ENCODE assay signal across 22 cellular contexts in genomic region chr17:56675876-56676660, GRCh38.
A peak's percentile ranks its signal among the peaks of the same experiment; 100 is the strongest.
DNase-seq lines count a peak whose midpoint lies in the region; ATAC-seq, FAIRE-seq and TF ChIP-seq lines count a peak whose summit lies in the region.
"Had no signal": no experiment of that assay in that cellular context is flagged by ENCODE, and none has a peak within 500 bp of the region (broad histone marks: within the 10 kb centered on the region; RNA-seq: fewer than 3 reads in every experiment).

No MANE protein-coding gene starts in this region.

- DNase-seq in A549 (ENCODE audit: low read depth in 1 of 2, low spot score in 1 of 2): no peak
- DNase-seq in NB4 (ENCODE audit: low read depth): peak; percentile 50
- no peak for DNase-seq in effector memory CD8-positive, alpha-beta T cell
- no peak for DNase-seq in NCI-H345 treated with DMSO at 0.1 percent for 48 hours (lab: John Stamatoyannopoulos, UW; ENCODE audit: unreplicated experiment)
- no peak for DNase-seq in activated T-helper 1 cell treated with anti-CD3 and anti-CD28 coated beads, Interleukin-12 subunit alpha, Interleukin-12 subunit beta, Interleukin-2, Interleukin-4 antibody, amounts not matched to agents 30 ng/mL and 10 ng/mL and 1 ng/mL, durations not matched to agents 14 hours and 24 hours and 36 hours (ENCODE audit: low spot score)
- DNase-seq: Calu3; CD4-positive, alpha-beta memory T cell; DMS79; KG1; NCI-H1105; NCI-H1694 treated with DMSO at 0.1 percent for 48 hours; NCI-H2107; NCI-H2227 treated with DMSO at 0.1 percent for 48 hours; NCI-H526 treated with DMSO at 0.1 percent for 48 hours; NK-92 treated with Interleukin-12 subunit alpha and Interleukin-12 subunit beta, amount 100 ng/mL, for 24 hours; SIG-M5 had no signal

- H3K9me3 ChIP-seq in A549: no peaks in the 10 kb centered on the region
- peaks cover 0 to 16% (median 11%) of the 10 kb centered on the region in 11 experiments; a peak in 14 of 22 replicates for H3K9me3 ChIP-seq in BLaER1 treated with 17β-estradiol and CSF1 and Interleukin-3, amounts not matched to agents 10 nM and 100 nM (replicated peaks in 1 of 11)
- H3K9me3 ChIP-seq: MG63 had no signal

- 54% methylated on average over 1 of the region's 1 CpG for WGBS in A549 (ENCODE audit: missing lambda C conversion rate)

- POLR2A ChIA-PET in A549 (lab: Yijun Ruan, JAX): interaction anchor here (0.6 kb wide), 1 partner anchor 1407 kb away, joined by 3 read pairs; the partner anchor contains the start of gene DYNLL2

- TF ChIP-seq RAD21 in A549 (conservative IDR thresholded peaks at IDR 0.05 in 1 of 2, IDR thresholded peaks at IDR 0.05 in 1 of 2): no peak

- no peak for TF ChIP-seq POLR2A in A549 (IDR thresholded peaks at IDR 0.05; ENCODE audit: low read length)
- TF ChIP-seq POLR2A in NB4 (IDR thresholded peaks at IDR 0.05; ENCODE audit: extremely low read depth, insufficient read length): no peak

- no peaks in the 10 kb centered on the region for H4K20me1 ChIP-seq in BLaER1 treated with 17β-estradiol and CSF1 and Interleukin-3, amounts not matched to agents 10 nM and 100 nM

- intact Hi-C loops in activated T-helper 1 cell treated with anti-CD3 and anti-CD28 coated beads, Interleukin-12 subunit alpha, Interleukin-12 subunit beta, Interleukin-2, Interleukin-4 antibody, amounts not matched to agents 30 ng/mL and 10 ng/mL and 1 ng/mL, durations not matched to agents 14 hours and 24 hours and 36 hours (cut with micrococcal nuclease): no loop called here

- no peak overlapping the region for H3K4me3 ChIP-seq in A549
- no peak overlapping the region for H3K4me3 ChIP-seq in BLaER1 treated with 17β-estradiol and CSF1 and Interleukin-3, amounts not matched to agents 10 nM and 100 nM
- no peak overlapping the region for H3K4me3 ChIP-seq in NB4 (ENCODE audit: low read depth, low read length)
- H3K4me3 ChIP-seq: GM23338, MG63 had no signal

- H3K4me1 Mint-ChIP-seq in effector memory CD8-positive, alpha-beta T cell (ENCODE audit: low read depth in 2 of 2): peaks cover 20 to 24% of the 10 kb centered on the region in 2 donors
- peaks cover 21% of the 10 kb centered on the region for H3K4me1 Mint-ChIP-seq in activated T-helper 1 cell treated with anti-CD3 and anti-CD28 coated beads, Interleukin-12 subunit alpha, Interleukin-12 subunit beta, Interleukin-2, Interleukin-4 antibody, amounts not matched to agents 30 ng/mL and 10 ng/mL and 1 ng/mL, durations not matched to agents 14 hours and 24 hours and 36 hours (ENCODE audit: low read depth)

- peak; percentile 63 for FAIRE-seq in A549 (lab: Jason Lieb, UNC)
- FAIRE-seq: GM18507 had no signal

- no peak overlapping the region for H3K4me2 ChIP-seq in A549
- H3K4me2 ChIP-seq in BLaER1 treated with 17β-estradiol and CSF1 and Interleukin-3, amounts not matched to agents 10 nM and 100 nM: peak overlapping the region in 10 of 11 experiments; percentile 15 to 90 (median 78); a peak in 18 of 22 replicates
- H3K4me2 ChIP-seq: GM23338 had no signal

- no peak overlapping the region for H3K4me3 Mint-ChIP-seq in effector memory CD8-positive, alpha-beta T cell
- no peak overlapping the region for H3K4me3 Mint-ChIP-seq in activated T-helper 1 cell treated with anti-CD3 and anti-CD28 coated beads, Interleukin-12 subunit alpha, Interleukin-12 subunit beta, Interleukin-2, Interleukin-4 antibody, amounts not matched to agents 30 ng/mL and 10 ng/mL and 1 ng/mL, durations not matched to agents 14 hours and 24 hours and 36 hours
- H3K4me3 Mint-ChIP-seq: B cell; CD4-positive, alpha-beta memory T cell; GM23338 had no signal

- ATAC-seq in A549 (no peak), HG03432 (IDR thresholded peaks at IDR 0.05; ENCODE audit: unreplicated experiment) (no peak)
- ATAC-seq in effector memory CD8-positive, alpha-beta T cell (replicated peaks): peak; percentile 56
- ATAC-seq: GM23338 had no signal

- peak overlapping the region in 1 of 11 experiments; percentile 28; a peak in 1 of 22 replicates for H3K9ac ChIP-seq in BLaER1 treated with 17β-estradiol and CSF1 and Interleukin-3, amounts not matched to agents 10 nM and 100 nM

- H3K36me3 ChIP-seq in BLaER1 treated with 17β-estradiol and CSF1 and Interleukin-3, amounts not matched to agents 10 nM and 100 nM: no peaks in the 10 kb centered on the region
- H3K36me3 ChIP-seq: MG63 had no signal

- no peaks in the 10 kb centered on the region for H3K36me3 Mint-ChIP-seq in effector memory CD8-positive, alpha-beta T cell (ENCODE audit: insufficient read depth)
- H3K36me3 Mint-ChIP-seq in activated T-helper 1 cell treated with anti-CD3 and anti-CD28 coated beads, Interleukin-12 subunit alpha, Interleukin-12 subunit beta, Interleukin-2, Interleukin-4 antibody, amounts not matched to agents 30 ng/mL and 10 ng/mL and 1 ng/mL, durations not matched to agents 14 hours and 24 hours and 36 hours (ENCODE audit: low read depth): peaks cover 2% of the 10 kb centered on the region
- H3K36me3 Mint-ChIP-seq: CD4-positive, alpha-beta memory T cell had no signal

- no peaks in the 10 kb centered on the region for H3K9me3 Mint-ChIP-seq in effector memory CD8-positive, alpha-beta T cell
- no peaks in the 10 kb centered on the region for H3K9me3 Mint-ChIP-seq in activated T-helper 1 cell treated with anti-CD3 and anti-CD28 coated beads, Interleukin-12 subunit alpha, Interleukin-12 subunit beta, Interleukin-2, Interleukin-4 antibody, amounts not matched to agents 30 ng/mL and 10 ng/mL and 1 ng/mL, durations not matched to agents 14 hours and 24 hours and 36 hours
- H3K9me3 Mint-ChIP-seq: CD4-positive, alpha-beta memory T cell; GM23338 had no signal

- no peak overlapping the region for H3K27ac Mint-ChIP-seq in effector memory CD8-positive, alpha-beta T cell
- no peak overlapping the region for H3K27ac Mint-ChIP-seq in activated T-helper 1 cell treated with anti-CD3 and anti-CD28 coated beads, Interleukin-12 subunit alpha, Interleukin-12 subunit beta, Interleukin-2, Interleukin-4 antibody, amounts not matched to agents 30 ng/mL and 10 ng/mL and 1 ng/mL, durations not matched to agents 14 hours and 24 hours and 36 hours
- H3K27ac Mint-ChIP-seq: B cell; CD4-positive, alpha-beta memory T cell; GM23338 had no signal

- CTCF ChIA-PET in A549 (lab: Yijun Ruan, JAX): interaction anchor here (0.6 to 5.7 kb wide), 13 partner anchors 9 to 106 kb away, joined by 3 to 67 read pairs (median 4); partner anchors contain the start of gene NOG

- TF ChIP-seq EP300 in A549 (IDR thresholded peaks at IDR 0.05): no peak

- no peaks in the 10 kb centered on the region for H3K4me1 ChIP-seq in A549
- peaks cover 14 to 65% (median 53%) of the 10 kb centered on the region in 10 experiments for H3K4me1 ChIP-seq in BLaER1 treated with 17β-estradiol and CSF1 and Interleukin-3, amounts not matched to agents 10 nM and 100 nM

- peaks cover 40 to 59% of the 10 kb centered on the region in 2 donors for H3K27me3 Mint-ChIP-seq in effector memory CD8-positive, alpha-beta T cell
- H3K27me3 Mint-ChIP-seq in activated T-helper 1 cell treated with anti-CD3 and anti-CD28 coated beads, Interleukin-12 subunit alpha, Interleukin-12 subunit beta, Interleukin-2, Interleukin-4 antibody, amounts not matched to agents 30 ng/mL and 10 ng/mL and 1 ng/mL, durations not matched to agents 14 hours and 24 hours and 36 hours (ENCODE audit: insufficient read depth): peaks cover 39% of the 10 kb centered on the region

- TF ChIP-seq CTCF in A549 (IDR thresholded peaks at IDR 0.05) (no peak), NB4 (IDR thresholded peaks at IDR 0.05; ENCODE audit: low read depth, low read length) (no peak)

- peaks cover 0 to 9% (median 0%) of the 10 kb centered on the region in 11 experiments; a peak in 3 of 22 replicates for H3K27me3 ChIP-seq in BLaER1 treated with 17β-estradiol and CSF1 and Interleukin-3, amounts not matched to agents 10 nM and 100 nM
- H3K27me3 ChIP-seq: MG63 had no signal

- no peak overlapping the region for H3K27ac ChIP-seq in A549
- peak overlapping the region in 4 of 11 experiments; percentile 2 to 95 (median 33); a peak in 6 of 22 replicates for H3K27ac ChIP-seq in BLaER1 treated with 17β-estradiol and CSF1 and Interleukin-3, amounts not matched to agents 10 nM and 100 nM

TF ChIP-seq in A549, 52 proteins besides CTCF, POLR2A, EP300 and RAD21:
- TF ChIP-seq EHF (CRISPR knock-in tag; IDR thresholded peaks at IDR 0.05) (no peak), NFE2L2 (conservative IDR thresholded peaks at IDR 0.05; ENCODE audit: low read length) (no peak), FOXS1 (CRISPR knock-in tag; IDR thresholded peaks at IDR 0.05) (no peak), CHD4 (IDR thresholded peaks at IDR 0.05; ENCODE audit: borderline replicate concordance) (no peak), RCOR1 (IDR thresholded peaks at IDR 0.05; ENCODE audit: low read depth, low read length) (no peak), JUNB (IDR thresholded peaks at IDR 0.05) (no peak), FOSL2 (IDR thresholded peaks at IDR 0.05) (no peak), FOSL2 (CRISPR knock-in tag; IDR thresholded peaks at IDR 0.05) (no peak), NR3C1 (IDR thresholded peaks at IDR 0.05) (no peak), BHLHE40 (IDR thresholded peaks at IDR 0.05; ENCODE audit: low read depth, low read length) (no peak), HOXB13 (CRISPR knock-in tag; IDR thresholded peaks at IDR 0.05; ENCODE audit: low read depth) (no peak), NPAS2 (CRISPR knock-in tag; IDR thresholded peaks at IDR 0.05; ENCODE audit: borderline replicate concordance) (no peak), RFX5 (IDR thresholded peaks at IDR 0.05) (no peak), RNF2 (IDR thresholded peaks at IDR 0.05; ENCODE audit: borderline replicate concordance, low read depth) (no peak)
